Comparison of ENCODE assay signal across 8 cellular contexts in genomic region chr7:25861704-25862253, GRCh38.
DNase-seq lines count a peak whose midpoint lies in the region; ATAC-seq and TF ChIP-seq lines count a peak whose summit lies in the region.

No MANE protein-coding gene starts in this region.

- BruUV-seq in A673 (replicated peaks; lab: Mats Ljungman, UMichigan) = no TSS peak

- H3K27me3 ChIP-seq in A673 (replicated peaks; ENCODE audit: insufficient read depth, low read depth, low read length, poor library complexity) = peaks cover 38% of the 10 kb centered on the region

- H3K27ac Mint-ChIP-seq in T-helper 17 cell = no peak overlapping the region
- H3K27ac Mint-ChIP-seq in glutamatergic neuron (ENCODE audit: unreplicated experiment) = peak overlapping the region; percentile 14

- TF ChIP-seq CTCF in A673 (conservative IDR thresholded peaks at IDR 0.05; ENCODE audit: low read depth, low read length) (no peak), glutamatergic neuron (IDR thresholded peaks at IDR 0.05; ENCODE audit: partially characterized antibody, unreplicated experiment) (no peak)

- H3K27ac ChIP-seq in A673 (ENCODE audit: low read depth, low read length, poor library complexity, severe bottlenecking) = peak overlapping the region; percentile 21

- peaks cover 23% of the 10 kb centered on the region for H3K4me1 ChIP-seq in A673 (ENCODE audit: insufficient read depth, low read length, poor library complexity, severe bottlenecking)

- H3K4me1 Mint-ChIP-seq in T-helper 17 cell (peaks cover 13% of the 10 kb centered on the region), glutamatergic neuron (ENCODE audit: low read depth, unreplicated experiment) (peaks cover 52% of the 10 kb centered on the region)

- H3K9me3 ChIP-seq in A673 (ENCODE audit: low read depth, low read length, poor library complexity, severe bottlenecking) = no peaks in the 10 kb centered on the region
- peaks cover 30% of the 10 kb centered on the region for H3K9me3 ChIP-seq in T-helper 17 cell (ENCODE audit: control insufficient read depth, low read length, poor library complexity, severe bottlenecking)

- peaks cover 13% of the 10 kb centered on the region for H3K9me3 Mint-ChIP-seq in glutamatergic neuron (ENCODE audit: unreplicated experiment)

- H3K36me3 Mint-ChIP-seq in T-helper 17 cell (ENCODE audit: low read depth) = peaks cover 2% of the 10 kb centered on the region
- H3K36me3 Mint-ChIP-seq in glutamatergic neuron (ENCODE audit: unreplicated experiment) = no peaks in the 10 kb centered on the region

- peak overlapping the region; percentile 51 for H3K4me3 Mint-ChIP-seq in T-helper 17 cell
- H3K4me3 Mint-ChIP-seq in glutamatergic neuron (ENCODE audit: unreplicated experiment) = peak overlapping the region; percentile 83

- no peaks in the 10 kb centered on the region for H3K36me3 ChIP-seq in A673 (ENCODE audit: insufficient read depth, low read length, poor library complexity, severe bottlenecking)

- peaks cover 65% of the 10 kb centered on the region for H3K27me3 Mint-ChIP-seq in T-helper 17 cell
- peaks cover 10% of the 10 kb centered on the region for H3K27me3 Mint-ChIP-seq in glutamatergic neuron (ENCODE audit: unreplicated experiment)

- ATAC-seq in T-helper 17 cell (no peak), GM18511 (IDR thresholded peaks at IDR 0.05; ENCODE audit: unreplicated experiment) (no peak)

- CTCF ChIA-PET in A673 (lab: Charles Lee) = interaction anchor here (0.8 to 0.9 kb wide), 2 partner anchors 229 to 503 kb away, joined by 3 to 4 read pairs; no protein-coding TSS in a partner anchor

- intact Hi-C loops in A673 (cut with micrococcal nuclease; ENCODE audit: unreplicated experiment) = loop anchor here (1.0 kb wide), 1 partner anchor 339 kb away; the partner anchor contains the start of gene HNRNPA2B1

- POLR2A ChIA-PET in A673 (lab: Charles Lee; ENCODE audit: low non-redundant PET) = no interaction called here

- DNase-seq in A673 (ENCODE audit: low spot score) (no peak), T-helper 17 cell (no peak), glutamatergic neuron (no peak), GF-D8 (lab: John Stamatoyannopoulos, UW) (no peak), mesenteric fat pad (ENCODE audit: low spot score) (no peak)
- DNase-seq in activated CD4-positive, CD25-positive, alpha-beta regulatory T cell (lab: John Stamatoyannopoulos, UW) = no peak

- H3K4me3 ChIP-seq in A673 (ENCODE audit: low read depth, low read length, poor library complexity, severe bottlenecking) = peak overlapping the region; percentile 33
- peak overlapping the region; percentile 17 for H3K4me3 ChIP-seq in GM08714 (ENCODE audit: low read length)
